Comparison of ENCODE assay signal across 19 cellular contexts in the genomic region with DNA sequence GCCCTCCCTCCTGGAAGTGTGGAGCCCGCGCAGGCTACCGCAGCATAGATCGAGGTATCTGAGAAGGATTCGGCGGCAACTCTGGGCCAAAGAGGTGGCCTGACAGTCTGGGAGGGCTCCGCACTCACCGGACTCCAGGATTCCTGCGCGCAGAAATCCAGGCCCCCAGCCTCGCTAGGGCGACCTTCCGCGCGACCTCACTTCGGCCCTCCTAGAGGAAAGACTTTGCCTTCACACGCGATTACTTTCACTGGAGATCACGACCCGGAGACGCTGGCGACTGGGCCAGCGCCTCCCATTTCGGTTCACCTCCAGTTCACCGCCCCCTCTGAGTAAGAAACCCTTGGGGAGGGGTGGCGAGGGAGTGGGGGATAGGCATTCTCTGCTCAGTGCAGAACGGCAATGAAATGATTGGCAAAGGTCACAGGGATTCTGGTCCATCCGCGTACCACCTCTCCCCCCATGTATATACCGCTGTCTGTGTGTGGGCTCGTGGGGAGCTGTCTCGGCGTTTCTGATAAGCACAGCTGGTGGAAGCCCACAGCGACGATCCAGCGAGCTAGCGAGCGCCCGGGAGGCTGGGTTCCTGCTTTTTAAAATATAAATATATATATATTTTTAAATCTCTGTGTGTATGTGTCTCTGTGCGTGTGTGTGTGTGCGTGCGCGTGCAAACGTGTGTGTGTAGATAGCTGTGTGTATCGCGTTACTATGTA. TPM values are rescaled to one million over a fixed set of nuclear protein-coding genes. Genes with fewer than 3 reads are reported as not detected.
A peak's percentile ranks its signal among the peaks of the same experiment; 100 is the strongest.
DNase-seq lines count a peak whose midpoint lies in the region; ATAC-seq and TF ChIP-seq lines count a peak whose summit lies in the region.
"Had no signal": no experiment of that assay in that cellular context is flagged by ENCODE, and none has a peak within 500 bp of the region (broad histone marks: within the 10 kb centered on the region; RNA-seq: fewer than 3 reads in every experiment).

No MANE protein-coding gene starts in this region.

- 2% methylated on average over 46 of the region's 46 CpGs for WGBS in right cardiac atrium
- 42% methylated on average over 27 of the region's 46 CpGs for WGBS in esophagus muscularis mucosa
- 2 to 20% methylated on average over 46 of the region's 46 CpGs for WGBS in aorta, 2 donors

- H3K4me2 ChIP-seq in neural cell (ENCODE audit: low read length), result no peak overlapping the region

- no peaks in the 10 kb centered on the region for H3K79me2 ChIP-seq in neural cell (replicated peaks; ENCODE audit: insufficient read depth, low read length)

- TF ChIP-seq RAD21 in neural cell (conservative IDR thresholded peaks at IDR 0.05), result no peak

- H3K9me2 ChIP-seq in neural cell (ENCODE audit: insufficient read depth, low read length), result no peaks in the 10 kb centered on the region

- H3K27ac ChIP-seq in right cardiac atrium (ENCODE audit: low read length) (no peak overlapping the region), esophagus muscularis mucosa (replicated peaks in 1 of 4) (no peak overlapping the region), neural cell (ENCODE audit: low read length) (peak overlapping the region; percentile 28), aorta (ENCODE audit: low read depth in 1 of 2, low read length in 2 of 2) (no peak overlapping the region)

- no peak for TF ChIP-seq EP300 in esophagus muscularis mucosa (IDR thresholded peaks at IDR 0.05)
- no peak for TF ChIP-seq EP300 in neural cell (conservative IDR thresholded peaks at IDR 0.05; ENCODE audit: poor library complexity, severe bottlenecking)

- no peaks in the 10 kb centered on the region for H3K27me3 ChIP-seq in right cardiac atrium (ENCODE audit: control insufficient read depth, insufficient read depth)
- H3K27me3 ChIP-seq in esophagus muscularis mucosa, result peaks cover 0 to 68% (median 9%) of the 10 kb centered on the region in 4 donors
- H3K27me3 ChIP-seq in neural cell (ENCODE audit: insufficient read depth, low read depth, low read length), result peaks cover 28% of the 10 kb centered on the region
- no peaks in the 10 kb centered on the region for H3K27me3 ChIP-seq in aorta (ENCODE audit: control insufficient read depth in 1 of 2, insufficient read depth in 2 of 2, low read length in 1 of 2)
- no peaks in the 10 kb centered on the region for H3K27me3 ChIP-seq in MG63

- intact Hi-C loops in right cardiac atrium (cut with DNase I) (no loop called here), cardiac septum (cut with DNase I) (no loop called here), esophagus muscularis mucosa (cut with DNase I) (no loop called here), aorta (cut with DNase I) (no loop called here)

- H3K9me3 ChIP-seq in right cardiac atrium (ENCODE audit: control insufficient read depth, low read length), result no peaks in the 10 kb centered on the region
- no peaks in the 10 kb centered on the region for H3K9me3 ChIP-seq in esophagus muscularis mucosa
- no peaks in the 10 kb centered on the region for H3K9me3 ChIP-seq in neural cell (ENCODE audit: low read length)
- H3K9me3 ChIP-seq in aorta (ENCODE audit: control insufficient read depth, low read length), result no peaks in the 10 kb centered on the region
- no peaks in the 10 kb centered on the region for H3K9me3 ChIP-seq in MG63

- no peaks in the 10 kb centered on the region for H3F3A ChIP-seq in neural cell (ENCODE audit: insufficient read depth, low read length, poor library complexity, severe bottlenecking)

- TF ChIP-seq POLR2A in esophagus muscularis mucosa (IDR thresholded peaks at IDR 0.05; ENCODE audit: low read depth), result no peak

- TF ChIP-seq CTCF in esophagus muscularis mucosa (IDR thresholded peaks at IDR 0.05), result no peak
- no peak for TF ChIP-seq CTCF in neural cell (IDR thresholded peaks at IDR 0.05; ENCODE audit: poor library complexity, severe bottlenecking)
- no peak for TF ChIP-seq CTCF in omental fat pad (IDR thresholded peaks at IDR 0.05)

- H3K36me3 ChIP-seq in esophagus muscularis mucosa (no peaks in the 10 kb centered on the region), neural cell (ENCODE audit: insufficient read depth, low read length) (no peaks in the 10 kb centered on the region), aorta (ENCODE audit: control insufficient read depth in 1 of 2, insufficient read depth in 2 of 2, low read length in 1 of 2) (no peaks in the 10 kb centered on the region), MG63 (no peaks in the 10 kb centered on the region)

- H3K4me1 ChIP-seq in right cardiac atrium (ENCODE audit: control insufficient read depth, insufficient read depth, low read length) (no peaks in the 10 kb centered on the region), esophagus muscularis mucosa (peaks cover 0 to 24% (median 17%) of the 10 kb centered on the region in 4 donors), aorta (ENCODE audit: control insufficient read depth in 1 of 2, insufficient read depth in 2 of 2, low read length in 2 of 2) (no peaks in the 10 kb centered on the region)

- H2AFZ ChIP-seq in neural cell (ENCODE audit: low read depth, low read length), result no peak overlapping the region

- H4K20me1 ChIP-seq in neural cell (ENCODE audit: insufficient read depth), result no peaks in the 10 kb centered on the region

- no peak for ATAC-seq in right cardiac atrium
- peak; percentile 30 for ATAC-seq in aorta (ENCODE audit: low FRiP score)
- no peak for ATAC-seq in omental fat pad (ENCODE audit: low FRiP score)
- ATAC-seq: GM12878, left cardiac atrium, T-helper 17 cell had no signal

- peak overlapping the region; percentile 52 for H3K9ac ChIP-seq in neural cell (ENCODE audit: low read length)

- H3K4me3 ChIP-seq in right cardiac atrium (ENCODE audit: low read length), result peak overlapping the region; percentile 4
- H3K4me3 ChIP-seq in esophagus muscularis mucosa, result peak overlapping the region; percentile 2 to 24 (median 23)
- peak overlapping the region; percentile 64 for H3K4me3 ChIP-seq in neural cell (ENCODE audit: low read length)
- H3K4me3 ChIP-seq in aorta (ENCODE audit: low read length in 2 of 2), result peak overlapping the region in 1 of 2 donors; percentile 32
- H3K4me3 ChIP-seq in MG63, result no peak overlapping the region
- H3K4me3 ChIP-seq: GM12878 had no signal

- no peak for DNase-seq in right cardiac atrium
- DNase-seq in cardiac septum (ENCODE audit: low spot score), result no peak
- no peak for DNase-seq in esophagus muscularis mucosa (ENCODE audit: extremely low spot score)
- peak in 1 of 2 donors; percentile 55 for DNase-seq in aorta
- DNase-seq in omental fat pad (ENCODE audit: low spot score), result no peak
- DNase-seq in DMS 273 treated with DMSO at 0.1 percent for 48 hours (lab: John Stamatoyannopoulos, UW), result no peak
- no peak for DNase-seq in MG63
- DNase-seq: amniotic stem cell, left cardiac atrium, NCI-H146, NCI-H345, SHP77, T-helper 17 cell had no signal

TF ChIP-seq in neural cell, 6 proteins besides CTCF, POLR2A, EP300 and RAD21:
- TF ChIP-seq TAF1 (IDR thresholded peaks at IDR 0.05; ENCODE audit: low read depth) (no peak), MXI1 (conservative IDR thresholded peaks at IDR 0.05; ENCODE audit: poor library complexity, severe bottlenecking) (no peak), EZH2 (IDR thresholded peaks at IDR 0.05; ENCODE audit: borderline replicate concordance, insufficient read depth, low read length, poor library complexity, severe bottlenecking) (no peak), SMC3 (conservative IDR thresholded peaks at IDR 0.05; ENCODE audit: poor library complexity) (no peak), POLR2AphosphoS5 (IDR thresholded peaks at IDR 0.05) (no peak)
- TF ChIP-seq, protein P1, sequence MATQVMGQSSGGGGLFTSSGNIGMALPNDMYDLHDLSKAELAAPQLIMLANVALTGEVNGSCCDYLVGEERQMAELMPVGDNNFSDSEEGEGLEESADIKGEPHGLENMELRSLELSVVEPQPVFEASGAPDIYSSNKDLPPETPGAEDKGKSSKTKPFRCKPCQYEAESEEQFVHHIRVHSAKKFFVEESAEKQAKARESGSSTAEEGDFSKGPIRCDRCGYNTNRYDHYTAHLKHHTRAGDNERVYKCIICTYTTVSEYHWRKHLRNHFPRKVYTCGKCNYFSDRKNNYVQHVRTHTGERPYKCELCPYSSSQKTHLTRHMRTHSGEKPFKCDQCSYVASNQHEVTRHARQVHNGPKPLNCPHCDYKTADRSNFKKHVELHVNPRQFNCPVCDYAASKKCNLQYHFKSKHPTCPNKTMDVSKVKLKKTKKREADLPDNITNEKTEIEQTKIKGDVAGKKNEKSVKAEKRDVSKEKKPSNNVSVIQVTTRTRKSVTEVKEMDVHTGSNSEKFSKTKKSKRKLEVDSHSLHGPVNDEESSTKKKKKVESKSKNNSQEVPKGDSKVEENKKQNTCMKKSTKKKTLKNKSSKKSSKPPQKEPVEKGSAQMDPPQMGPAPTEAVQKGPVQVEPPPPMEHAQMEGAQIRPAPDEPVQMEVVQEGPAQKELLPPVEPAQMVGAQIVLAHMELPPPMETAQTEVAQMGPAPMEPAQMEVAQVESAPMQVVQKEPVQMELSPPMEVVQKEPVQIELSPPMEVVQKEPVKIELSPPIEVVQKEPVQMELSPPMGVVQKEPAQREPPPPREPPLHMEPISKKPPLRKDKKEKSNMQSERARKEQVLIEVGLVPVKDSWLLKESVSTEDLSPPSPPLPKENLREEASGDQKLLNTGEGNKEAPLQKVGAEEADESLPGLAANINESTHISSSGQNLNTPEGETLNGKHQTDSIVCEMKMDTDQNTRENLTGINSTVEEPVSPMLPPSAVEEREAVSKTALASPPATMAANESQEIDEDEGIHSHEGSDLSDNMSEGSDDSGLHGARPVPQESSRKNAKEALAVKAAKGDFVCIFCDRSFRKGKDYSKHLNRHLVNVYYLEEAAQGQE (IDR thresholded peaks at IDR 0.05; ENCODE audit: borderline replicate concordance), result no peak

RNA-seq across cellular contexts. Expression of a gene that starts 2.5 kb away (rescaled TPM):
- total RNA-seq in right cardiac atrium (not detected), cardiac septum (not detected), esophagus muscularis mucosa (under 1 TPM in 1 of 4 donors, not detected in 3; 0.06 TPM), aorta (under 1 TPM in 1 of 2 donors, not detected in 1; 0.09 TPM), omental fat pad (not detected)
- polyA plus RNA-seq in right cardiac atrium (not detected), neural cell (4.4 and 4.9 TPM in 2 replicates), aorta (not detected)
- 6.9 and 8.3 TPM in 2 replicates for polyA minus RNA-seq in neural cell
- total RNA-seq in MG63 (2014; rRNA removed; shearing (Covaris generic); ENCODE audit: low replicate concordance), result not detected in 2 replicates
- total RNA-seq: G401, GM12878, left cardiac atrium, LHCN-M2, myocyte, T-helper 17 cell had no signal
- polyA plus RNA-seq: AG04450 had no signal
